In the genomic region with DNA sequence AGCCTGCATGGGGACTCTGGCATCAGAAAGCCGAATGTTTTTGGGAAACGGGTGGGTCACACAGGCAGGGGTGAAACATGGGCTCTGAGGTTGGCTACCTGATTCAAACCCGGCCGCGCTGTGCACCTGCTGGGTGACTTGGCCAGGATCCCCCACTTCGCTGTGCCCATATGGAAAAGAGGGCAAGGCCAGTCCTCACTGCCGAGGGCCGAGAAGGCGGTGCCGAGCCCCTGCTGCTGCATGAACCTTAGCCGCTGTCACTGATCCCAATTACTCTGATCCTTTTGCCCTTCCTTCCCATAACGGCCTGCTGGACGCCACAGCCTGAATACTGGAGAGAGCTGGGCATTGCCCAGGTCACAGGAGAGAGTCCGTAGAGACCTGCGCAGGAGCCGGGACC, we compare ENCODE assay signal across 20 cellular contexts. TPM values are rescaled to one million over a fixed set of nuclear protein-coding genes. Genes with fewer than 3 reads are reported as not detected.
DNase-seq lines count a peak whose midpoint lies in the region; ATAC-seq, FAIRE-seq and TF ChIP-seq lines count a peak whose summit lies in the region.
"Had no signal": no experiment of that assay in that cellular context is flagged by ENCODE, and none has a peak within 500 bp of the region (broad histone marks: within the 10 kb centered on the region; RNA-seq: fewer than 3 reads in every experiment).

No MANE protein-coding gene starts in this region.

- ATAC-seq in K562 (no peak), HepG2 (no peak), GM21717 (IDR thresholded peaks at IDR 0.05; ENCODE audit: unreplicated experiment) (no peak)

- peaks cover 0 to 15% of the 10 kb centered on the region in 2 experiments; a peak in 2 of 5 replicates for H3K4me1 ChIP-seq in K562 (replicated peaks in 1 of 2; ENCODE audit: control insufficient read depth in 2 of 2, insufficient read depth in 2 of 2, low read length in 2 of 2)
- H3K4me1 ChIP-seq in HepG2 (ENCODE audit: insufficient read depth, low read length), result no peaks in the 10 kb centered on the region
- H3K4me1 ChIP-seq in stomach smooth muscle (ENCODE audit: control insufficient read depth, insufficient read depth, low read length), result peaks cover 24% of the 10 kb centered on the region

- 71% methylated on average over 13 of the region's 16 CpGs for WGBS in K562 (ENCODE audit: insufficient coverage, low coverage, missing lambda C conversion rate)
- 88% methylated on average over 14 of the region's 16 CpGs for WGBS in HepG2 (ENCODE audit: low lambda C conversion rate)

- TF ChIP-seq EP300 in K562 (IDR thresholded peaks at IDR 0.05; ENCODE audit: low read length) (no peak), HepG2 (IDR thresholded peaks at IDR 0.05; ENCODE audit: low read depth in 2 of 2, low read length in 2 of 2) (no peak), HepG2 (CRISPR knock-in tag; IDR thresholded peaks at IDR 0.05; ENCODE audit: borderline replicate concordance) (no peak)

- no peak overlapping the region for H3K4me3 Mint-ChIP-seq in activated T-cell treated with anti-CD3 and anti-CD28 coated beads, Interleukin-2, amount 50 U/mL, for 24 hours

- H3K27me3 Mint-ChIP-seq in activated T-cell treated with anti-CD3 and anti-CD28 coated beads, Interleukin-2, amount 50 U/mL, for 24 hours, result no peaks in the 10 kb centered on the region

- no peaks in the 10 kb centered on the region for H3K9me3 ChIP-seq in K562 (replicated peaks; ENCODE audit: control insufficient read depth, insufficient read depth, low read depth, low read length)
- no peaks in the 10 kb centered on the region for H3K9me3 ChIP-seq in HepG2 (ENCODE audit: low read length)
- no peaks in the 10 kb centered on the region for H3K9me3 ChIP-seq in stomach smooth muscle (ENCODE audit: control insufficient read depth in 2 of 2, low read length in 2 of 2)

- in situ Hi-C loops in K562 (cut with MboI) (no loop called here), HepG2 (cut with HindIII; ENCODE audit: extremely low pct_ligation_motif_present, low pct_unique_long_range_greater_than_20kb) (no loop called here)

- no peaks in the 10 kb centered on the region for H3K79me2 ChIP-seq in K562 (ENCODE audit: control insufficient read depth, insufficient read depth, low read length)
- no peaks in the 10 kb centered on the region for H3K79me2 ChIP-seq in HepG2 (ENCODE audit: insufficient read depth, low read length)

- intact Hi-C loops in K562 (cut with micrococcal nuclease), result no loop called here
- intact Hi-C loops in HepG2 (cut with micrococcal nuclease; ENCODE audit: unreplicated experiment), result no loop called here

- DNase-seq in activated T-cell treated with anti-CD3 and anti-CD28 coated beads, Interleukin-2, amount 50 U/mL, for 24 hours, result no peak
- no peak for DNase-seq in activated T-cell treated with anti-CD3 and anti-CD28 coated beads, Interleukin-2, amount 50 U/mL, for 48 hours
- DNase-seq in K562 (ENCODE audit: extremely low read depth in 1 of 4, low spot score in 3 of 4) (no peak), HepG2 (ENCODE audit: low spot score) (no peak), DMS79 treated with DMSO at 0.1 percent for 48 hours (lab: John Stamatoyannopoulos, UW) (no peak), NCI-H2029 treated with DMSO at 0.1 percent for 48 hours (lab: John Stamatoyannopoulos, UW) (no peak)
- DNase-seq: AML-193, COR-L47, DMS 273 treated with DMSO at 0.1 percent for 48 hours, GDM1, GOT3, KG1, MV-4-11, NCI-H187 treated with DMSO at 0.1 percent for 48 hours, NCI-H226, NCI-H524, NCI-H82 had no signal

- peaks cover 10% of the 10 kb centered on the region for H3K4me1 Mint-ChIP-seq in activated T-cell treated with anti-CD3 and anti-CD28 coated beads, Interleukin-2, amount 50 U/mL, for 24 hours (ENCODE audit: low read depth)

- no peak overlapping the region for H2AFZ ChIP-seq in K562 (ENCODE audit: low read depth, low read length)
- H2AFZ ChIP-seq in HepG2 (ENCODE audit: low read length), result no peak overlapping the region

- H3K9ac ChIP-seq in K562 (ENCODE audit: insufficient read depth in 1 of 2, low read depth in 2 of 2, low read length in 2 of 2) (no peak overlapping the region; a peak in 1 of 4 replicates), HepG2 (ENCODE audit: insufficient read depth, low read depth, low read length) (no peak overlapping the region), stomach smooth muscle (ENCODE audit: low read length in 2 of 2) (no peak overlapping the region)

- no peaks in the 10 kb centered on the region for H3K9me1 ChIP-seq in K562 (ENCODE audit: control insufficient read depth, insufficient read depth, low read length)

- FAIRE-seq in K562 (lab: Jason Lieb, UNC) (no peak), HepG2 (lab: Jason Lieb, UNC) (no peak)

- H4K20me1 ChIP-seq in K562 (replicated peaks; ENCODE audit: control insufficient read depth, insufficient read depth, low read length), result no peaks in the 10 kb centered on the region
- H4K20me1 ChIP-seq in HepG2 (ENCODE audit: insufficient read depth, low read length), result no peaks in the 10 kb centered on the region

- TF ChIP-seq CTCF in K562 (IDR thresholded peaks at IDR 0.05 in 2 of 3, conservative IDR thresholded peaks at IDR 0.05 in 1 of 3; ENCODE audit: insufficient read depth in 2 of 3, low read depth in 1 of 3, low read length in 3 of 3), result no peak
- TF ChIP-seq CTCF in HepG2 (CRISPR knock-in tag; IDR thresholded peaks at IDR 0.05), result no peak

- H3K27ac ChIP-seq in K562 (ENCODE audit: extremely low read depth, low read depth, low read length), result no peak overlapping the region
- H3K27ac ChIP-seq in HepG2 (ENCODE audit: extremely low read length, insufficient read depth, low read length), result no peak overlapping the region
- peak overlapping the region; percentile 78 for H3K27ac ChIP-seq in stomach smooth muscle (ENCODE audit: low read length)
- H3K27ac ChIP-seq: 22Rv1 had no signal

- CTCF ChIA-PET in K562 (lab: Yijun Ruan, JAX; ENCODE audit: low intra/inter-chr PET ratio), result no interaction called here
- CTCF ChIA-PET in HepG2 (lab: Yijun Ruan, JAX; ENCODE audit: low intra/inter-chr PET ratio, low total read pairs), result no interaction called here

- TF ChIP-seq POLR2A in K562 (conservative IDR thresholded peaks at IDR 0.05), result no peak
- no peak for TF ChIP-seq POLR2A in HepG2 (IDR thresholded peaks at IDR 0.05; ENCODE audit: insufficient read depth in 1 of 2, low read depth in 2 of 2, low read length in 2 of 2)

- H3K27ac Mint-ChIP-seq in activated T-cell treated with anti-CD3 and anti-CD28 coated beads, Interleukin-2, amount 50 U/mL, for 24 hours, result peak overlapping the region; percentile 20

- no peak overlapping the region for H3K4me3 ChIP-seq in K562
- no peak overlapping the region for H3K4me3 ChIP-seq in HepG2 (replicated peaks in 1 of 3; ENCODE audit: insufficient read depth in 1 of 3, low read depth in 2 of 3, low read length in 3 of 3)
- H3K4me3 ChIP-seq in stomach smooth muscle (ENCODE audit: low read length in 2 of 2), result no peak overlapping the region

- TF ChIP-seq RAD21 in K562 (CRISPR knock-in tag; conservative IDR thresholded peaks at IDR 0.05 in 1 of 2, IDR thresholded peaks at IDR 0.05 in 1 of 2), result no peak
- no peak for TF ChIP-seq RAD21 in HepG2 (CRISPR knock-in tag; IDR thresholded peaks at IDR 0.05)

- H3K27me3 ChIP-seq in K562 (ENCODE audit: control insufficient read depth in 2 of 2, insufficient read depth in 2 of 2, low read length in 2 of 2) (no peaks in the 10 kb centered on the region), HepG2 (ENCODE audit: control insufficient read depth in 1 of 2, insufficient read depth in 2 of 2, low read length in 2 of 2) (no peaks in the 10 kb centered on the region), stomach smooth muscle (ENCODE audit: control insufficient read depth in 1 of 2, insufficient read depth in 2 of 2, low read length in 2 of 2) (no peaks in the 10 kb centered on the region)

- no peaks in the 10 kb centered on the region for H3K9me3 Mint-ChIP-seq in activated T-cell treated with anti-CD3 and anti-CD28 coated beads, Interleukin-2, amount 50 U/mL, for 24 hours

- POLR2A ChIA-PET in K562 (lab: Yijun Ruan, JAX) (interaction anchor here (0.5 kb wide), 1 partner anchor 126 kb away, joined by 3 read pairs; no protein-coding TSS in a partner anchor), HepG2 (lab: Yijun Ruan, JAX) (interaction anchor here (2.8 kb wide), 1 partner anchor 17 kb away, joined by 12 read pairs; a partner anchor contains a TSS)

- peaks cover 11% of the 10 kb centered on the region; the same call in 2 of the 3 replicates for H3K36me3 ChIP-seq in K562 (ENCODE audit: control insufficient read depth, insufficient read depth, low read length)
- peaks cover 4 to 10% of the 10 kb centered on the region in 2 experiments; a peak in 3 of 5 replicates for H3K36me3 ChIP-seq in HepG2 (replicated peaks in 1 of 2; ENCODE audit: control insufficient read depth in 1 of 2, insufficient read depth in 2 of 2, low read length in 2 of 2)
- H3K36me3 ChIP-seq in stomach smooth muscle (ENCODE audit: control insufficient read depth in 2 of 2, insufficient read depth in 2 of 2, low read length in 2 of 2), result peaks cover 12 to 15% of the 10 kb centered on the region in 2 donors

- BruUV-seq in K562 (replicated peaks; lab: Mats Ljungman, UMichigan), result no TSS peak
- no TSS peak for BruUV-seq in HepG2 (replicated peaks; lab: Mats Ljungman, UMichigan)

- H3K36me3 Mint-ChIP-seq in activated T-cell treated with anti-CD3 and anti-CD28 coated beads, Interleukin-2, amount 50 U/mL, for 24 hours (ENCODE audit: low read depth), result peaks cover 70% of the 10 kb centered on the region

- H3K4me2 ChIP-seq in K562 (ENCODE audit: insufficient read depth, low read length), result no peak overlapping the region
- no peak overlapping the region for H3K4me2 ChIP-seq in HepG2 (ENCODE audit: low read depth, low read length)

RNA-seq across cellular contexts. Expression of a gene that starts 17.7 kb away (rescaled TPM):
- 18.0 and 41.3 TPM in 2 replicates for total RNA-seq in K562 (2011; cell fraction: chromatin; rRNA removed; ENCODE audit: low replicate concordance)
- 24.1 and 25.0 TPM in 2 replicates for total RNA-seq in K562 (2011; cell fraction: nucleolus; rRNA removed)
- total RNA-seq in K562 (2011; cell fraction: nucleoplasm; rRNA removed), result 21.2 and 27.1 TPM in 2 replicates
- 6.4 and 10.8 TPM in 2 replicates for total RNA-seq in K562 (2014; rRNA removed)
- total RNA-seq in K562 (2014; rRNA removed; fragmentation: Illumina TruSeq; extraction: Trizol), result 2.6 and 5.3 TPM in 2 replicates
- 5.9 and 8.4 TPM in 2 replicates for total RNA-seq in K562 (2015; rRNA removed; fragmentation: Illumina TruSeq; extraction: Trizol)
- total RNA-seq in K562 (2021), result 9.1 TPM in 2 replicates
- 3.8 and 5.2 TPM in 2 replicates for polyA plus RNA-seq in K562 (2011; rRNA removed)
- 4.5 and 35.4 TPM in 2 replicates for polyA plus RNA-seq in K562 (2011; cell fraction: cytosol; rRNA removed)
- 8.8 and 15.0 TPM in 2 replicates for polyA plus RNA-seq in K562 (2011; cell fraction: nucleus; rRNA removed)
- polyA plus RNA-seq in K562 (2012), result 5.4 and 5.7 TPM in 2 replicates
- polyA plus RNA-seq in K562 (2014; fragmentation: Illumina TruSeq; extraction: Trizol), result 5.4 and 7.5 TPM in 2 replicates
- under 1 TPM; 0.61 to 0.66 TPM for polyA plus RNA-seq in K562 (2014; fragmentation: Nextera tagmentation; extraction: Ambion mirVana)
- 6.4 and 7.0 TPM in 2 replicates for polyA plus RNA-seq in K562 (2014; rRNA removed)
- 8.7 and 10.1 TPM in 2 replicates for polyA minus RNA-seq in K562 (2011; rRNA and poly(A)+ RNA removed)
- 2.2 and 3.5 TPM in 2 replicates for polyA minus RNA-seq in K562 (2011; cell fraction: cytosol; rRNA and poly(A)+ RNA removed)
- 9.0 and 9.8 TPM in 2 replicates for polyA minus RNA-seq in K562 (2011; cell fraction: nucleus; rRNA and poly(A)+ RNA removed)
- total RNA-seq in HepG2 (2016; rRNA removed; fragmentation: Illumina TruSeq; extraction: Trizol), result 5.2 and 8.6 TPM in 2 replicates
- total RNA-seq in HepG2 (2016; cell fraction: cytosol; rRNA removed; fragmentation: Illumina TruSeq; extraction: Trizol; ENCODE audit: low read depth), result 4.8 and 8.6 TPM in 2 replicates
- total RNA-seq in HepG2 (2016; cell fraction: insoluble cytoplasmic fraction; rRNA removed; fragmentation: Illumina TruSeq; extraction: Trizol), result 6.8 and 8.9 TPM in 2 replicates
- total RNA-seq in HepG2 (2016; cell fraction: membrane; rRNA removed; fragmentation: Illumina TruSeq; extraction: Trizol), result 5.4 and 6.5 TPM in 2 replicates
- total RNA-seq in HepG2 (2016; cell fraction: nucleus; rRNA removed; fragmentation: Illumina TruSeq; extraction: Trizol), result 10.5 and 11.8 TPM in 2 replicates
- 3.3 and 4.0 TPM in 2 replicates for polyA plus RNA-seq in HepG2 (2011; rRNA removed)
- 1.7 and 1.8 TPM in 2 replicates for polyA plus RNA-seq in HepG2 (2011; cell fraction: cytosol; rRNA removed)
- 18.0 and 23.0 TPM in 2 replicates for polyA plus RNA-seq in HepG2 (2011; cell fraction: nucleus; rRNA removed)
- polyA plus RNA-seq in HepG2 (2012), result 3.3 and 3.7 TPM in 2 replicates
- 1.4 and 2.0 TPM in 2 replicates for polyA plus RNA-seq in HepG2 (2016; cell fraction: cytosol; fragmentation: Illumina TruSeq; extraction: Trizol; ENCODE audit: low read depth)
- polyA plus RNA-seq in HepG2 (2016; cell fraction: insoluble cytoplasmic fraction; fragmentation: Illumina TruSeq; extraction: Trizol; ENCODE audit: low read depth), result 8.2 and 9.2 TPM in 2 replicates
- polyA plus RNA-seq in HepG2 (2016; cell fraction: membrane; fragmentation: Illumina TruSeq; extraction: Trizol; ENCODE audit: low read depth), result 2.7 and 2.8 TPM in 2 replicates
- 14.1 and 16.6 TPM in 2 replicates for polyA plus RNA-seq in HepG2 (2016; cell fraction: nucleus; fragmentation: Illumina TruSeq; extraction: Trizol; ENCODE audit: insufficient read depth, low read depth)
- 8.5 and 15.7 TPM in 2 replicates for polyA minus RNA-seq in HepG2 (2011; rRNA and poly(A)+ RNA removed; ENCODE audit: low replicate concordance)
- polyA minus RNA-seq in HepG2 (2011; cell fraction: cytosol; rRNA and poly(A)+ RNA removed), result 1.7 and 2.4 TPM in 2 replicates
- polyA minus RNA-seq in HepG2 (2011; cell fraction: nucleus; rRNA and poly(A)+ RNA removed), result 13.1 and 14.7 TPM in 2 replicates

RNA-seq across cellular contexts. Expression of a gene that starts 47.6 kb away (rescaled TPM):
- total RNA-seq in K562 (2011; cell fraction: chromatin; rRNA removed; ENCODE audit: low replicate concordance), result 22.3 and 37.0 TPM in 2 replicates
- total RNA-seq in K562 (2011; cell fraction: nucleolus; rRNA removed), result 23.3 and 23.8 TPM in 2 replicates
- total RNA-seq in K562 (2011; cell fraction: nucleoplasm; rRNA removed), result 19.3 and 24.7 TPM in 2 replicates
- total RNA-seq in K562 (2014; rRNA removed) (61.5 and 69.8 TPM in 2 replicates), K562 (2014; rRNA removed; fragmentation: Illumina TruSeq; extraction: Trizol) (50.6 and 57.1 TPM in 2 replicates), K562 (2015; rRNA removed; fragmentation: Illumina TruSeq; extraction: Trizol) (50.6 and 56.0 TPM in 2 replicates), K562 (2021) (59.5 and 68.2 TPM in 2 replicates), HepG2 (2016; rRNA removed; fragmentation: Illumina TruSeq; extraction: Trizol) (52.9 and 53.2 TPM in 2 replicates)
- polyA plus RNA-seq in K562 (2011; rRNA removed) (48.6 and 52.1 TPM in 2 replicates), K562 (2014; fragmentation: Illumina TruSeq; extraction: Trizol) (77.9 and 79.2 TPM in 2 replicates), K562 (2014; fragmentation: Nextera tagmentation; extraction: Ambion mirVana) (100 to 1,000 TPM; 154 to 163 TPM), K562 (2014; rRNA removed) (61.6 and 63.5 TPM in 2 replicates), HepG2 (2011; rRNA removed) (42.7 and 43.5 TPM in 2 replicates)
- polyA plus RNA-seq in K562 (2011; cell fraction: cytosol; rRNA removed), result 38.3 and 39.1 TPM in 2 replicates
- polyA plus RNA-seq in K562 (2011; cell fraction: nucleus; rRNA removed), result 18.3 and 19.4 TPM in 2 replicates
- 99.9 and 101 TPM in 2 replicates for polyA plus RNA-seq in K562 (2012)
- polyA minus RNA-seq in K562 (2011; rRNA and poly(A)+ RNA removed), result 39.9 and 49.7 TPM in 2 replicates
- polyA minus RNA-seq in K562 (2011; cell fraction: cytosol; rRNA and poly(A)+ RNA removed), result 17.9 and 18.6 TPM in 2 replicates
- polyA minus RNA-seq in K562 (2011; cell fraction: nucleus; rRNA and poly(A)+ RNA removed), result 7.3 and 15.7 TPM in 2 replicates
- 17.2 and 19.5 TPM in 2 replicates for total RNA-seq in HepG2 (2016; cell fraction: cytosol; rRNA removed; fragmentation: Illumina TruSeq; extraction: Trizol; ENCODE audit: low read depth)
- total RNA-seq in HepG2 (2016; cell fraction: insoluble cytoplasmic fraction; rRNA removed; fragmentation: Illumina TruSeq; extraction: Trizol), result 55.4 and 56.5 TPM in 2 replicates
- total RNA-seq in HepG2 (2016; cell fraction: membrane; rRNA removed; fragmentation: Illumina TruSeq; extraction: Trizol), result 25.5 and 27.7 TPM in 2 replicates
- total RNA-seq in HepG2 (2016; cell fraction: nucleus; rRNA removed; fragmentation: Illumina TruSeq; extraction: Trizol), result 28.0 and 30.5 TPM in 2 replicates
- polyA plus RNA-seq in HepG2 (2011; cell fraction: cytosol; rRNA removed), result 43.3 and 48.1 TPM in 2 replicates
- 9.6 and 20.1 TPM in 2 replicates for polyA plus RNA-seq in HepG2 (2011; cell fraction: nucleus; rRNA removed)
- 63.6 and 69.8 TPM in 2 replicates for polyA plus RNA-seq in HepG2 (2012)
- 16.5 and 23.5 TPM in 2 replicates for polyA plus RNA-seq in HepG2 (2016; cell fraction: cytosol; fragmentation: Illumina TruSeq; extraction: Trizol; ENCODE audit: low read depth)
- polyA plus RNA-seq in HepG2 (2016; cell fraction: insoluble cytoplasmic fraction; fragmentation: Illumina TruSeq; extraction: Trizol; ENCODE audit: low read depth), result 55.4 and 59.8 TPM in 2 replicates
- 23.1 and 25.4 TPM in 2 replicates for polyA plus RNA-seq in HepG2 (2016; cell fraction: membrane; fragmentation: Illumina TruSeq; extraction: Trizol; ENCODE audit: low read depth)
- 58.1 and 59.0 TPM in 2 replicates for polyA plus RNA-seq in HepG2 (2016; cell fraction: nucleus; fragmentation: Illumina TruSeq; extraction: Trizol; ENCODE audit: insufficient read depth, low read depth)
- 68.2 and 105 TPM in 2 replicates for polyA minus RNA-seq in HepG2 (2011; rRNA and poly(A)+ RNA removed; ENCODE audit: low replicate concordance)
- 19.2 and 19.6 TPM in 2 replicates for polyA minus RNA-seq in HepG2 (2011; cell fraction: cytosol; rRNA and poly(A)+ RNA removed)
- polyA minus RNA-seq in HepG2 (2011; cell fraction: nucleus; rRNA and poly(A)+ RNA removed), result 12.1 and 29.7 TPM in 2 replicates
